In the genomic region with DNA sequence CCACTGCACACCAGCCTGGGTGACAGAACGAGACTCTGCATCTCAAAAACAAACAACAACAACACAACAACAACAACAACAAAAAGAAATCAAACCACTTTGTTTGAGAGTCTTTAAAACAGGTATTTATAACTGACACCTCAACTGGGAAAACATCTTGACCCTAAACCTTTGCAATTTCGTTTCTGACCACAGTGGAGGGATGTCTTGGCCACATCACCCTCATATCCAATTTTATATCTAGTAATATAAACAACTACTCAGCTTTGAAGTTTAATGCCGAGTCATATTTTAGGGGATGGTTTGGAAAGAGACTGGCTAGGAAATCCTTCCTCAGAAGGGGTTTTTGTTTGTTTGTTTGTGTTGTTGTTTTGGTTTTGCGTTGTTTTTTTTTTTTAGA, we compare ENCODE assay signal across 1 cellular context.
TF ChIP-seq lines count a peak whose summit lies in the region.

No MANE protein-coding gene starts in this region.

TF ChIP-seq in IMR-90, 13 proteins besides CTCF, POLR2A, EP300 and RAD21:
- TF ChIP-seq NFE2L2 (IDR thresholded peaks at IDR 0.05; ENCODE audit: low read depth, low read length) (0 out of 2 replicates have a peak, but pooled peaks have one; percentile 24), MAFK (IDR thresholded peaks at IDR 0.05; ENCODE audit: low read depth, low read length) (no peak)
